17 cellular contexts compared by ENCODE assay signal in genomic region chr16:54576776-54577175, GRCh38.
A peak's percentile ranks its signal among the peaks of the same experiment; 100 is the strongest.
DNase-seq lines count a peak whose midpoint lies in the region; ATAC-seq and TF ChIP-seq lines count a peak whose summit lies in the region.
"Had no signal": no experiment of that assay in that cellular context is flagged by ENCODE, and none has a peak within 500 bp of the region (broad histone marks: within the 10 kb centered on the region; RNA-seq: fewer than 3 reads in every experiment).

No MANE protein-coding gene starts in this region.

- H3K4me1 ChIP-seq in cardiac muscle cell (ENCODE audit: low read depth): peaks cover 18% of the 10 kb centered on the region
- peaks cover 4% of the 10 kb centered on the region for H3K4me1 ChIP-seq in endodermal cell (ENCODE audit: control insufficient read depth, insufficient read depth, low read length)
- H3K4me1 ChIP-seq in naive thymus-derived CD4-positive, alpha-beta T cell (ENCODE audit: control insufficient read depth in 2 of 2, insufficient read depth in 2 of 2, low read length in 2 of 2): no peaks in the 10 kb centered on the region

- H3K9ac ChIP-seq in endodermal cell (ENCODE audit: extremely low read depth, low read length, poor library complexity, severe bottlenecking): no peak overlapping the region
- H3K9ac ChIP-seq: BLaER1, GM23248 had no signal

- H3K4me3 ChIP-seq in cardiac muscle cell: no peak overlapping the region
- no peak overlapping the region for H3K4me3 ChIP-seq in endodermal cell (ENCODE audit: low read length)
- H3K4me3 ChIP-seq in naive thymus-derived CD4-positive, alpha-beta T cell (ENCODE audit: low read length): no peak overlapping the region
- H3K4me3 ChIP-seq: BLaER1, GM23248 had no signal

- H3K4me3 Mint-ChIP-seq in endodermal cell: no peak overlapping the region
- peak overlapping the region; percentile 79 for H3K4me3 Mint-ChIP-seq in neural crest cell
- H3K4me3 Mint-ChIP-seq in naive thymus-derived CD4-positive, alpha-beta T cell: no peak overlapping the region
- H3K4me3 Mint-ChIP-seq: CD8-positive, alpha-beta memory T cell had no signal

- CTCF ChIA-PET in naive thymus-derived CD4-positive, alpha-beta T cell (lab: Charles Lee): no interaction called here

- intact Hi-C loops in Right ventricle myocardium inferior (cut with DNase I): no loop called here
- intact Hi-C loops in naive thymus-derived CD4-positive, alpha-beta T cell (cut with micrococcal nuclease): no loop called here

- TF ChIP-seq CTCF in cardiac muscle cell (IDR thresholded peaks at IDR 0.05; ENCODE audit: low read depth, low read length): no peak
- no peak for TF ChIP-seq CTCF in endodermal cell (conservative IDR thresholded peaks at IDR 0.05)
- TF ChIP-seq CTCF in neural crest cell (conservative IDR thresholded peaks at IDR 0.05): no peak

- ATAC-seq in Right ventricle myocardium inferior (no peak), GM18873 (IDR thresholded peaks at IDR 0.05; ENCODE audit: low FRiP score, unreplicated experiment) (no peak)
- no peak for ATAC-seq in naive thymus-derived CD4-positive, alpha-beta T cell

- peak overlapping the region; percentile 3 for H3K27ac ChIP-seq in cardiac muscle cell
- peak overlapping the region; percentile 85 for H3K27ac ChIP-seq in endodermal cell (ENCODE audit: low read depth, low read length)
- H3K27ac ChIP-seq in naive thymus-derived CD4-positive, alpha-beta T cell (ENCODE audit: low read depth, low read length): no peak overlapping the region
- H3K27ac ChIP-seq: BLaER1, GM23248 had no signal

- no peaks in the 10 kb centered on the region for H3K27me3 ChIP-seq in cardiac muscle cell
- no peaks in the 10 kb centered on the region for H3K27me3 ChIP-seq in endodermal cell (ENCODE audit: control insufficient read depth, insufficient read depth, low read length, poor library complexity, severe bottlenecking)
- H3K27me3 ChIP-seq in naive thymus-derived CD4-positive, alpha-beta T cell (ENCODE audit: control insufficient read depth in 2 of 2, insufficient read depth in 2 of 2, low read length in 2 of 2): no peaks in the 10 kb centered on the region
- H3K27me3 ChIP-seq: BLaER1 had no signal

- DNase-seq in cardiac muscle cell (ENCODE audit: low read depth in 1 of 2, low spot score in 1 of 2): no peak
- no peak for DNase-seq in Right ventricle myocardium inferior (ENCODE audit: missing footprints)
- no peak for DNase-seq in endodermal cell
- no peak for DNase-seq in neural crest cell (ENCODE audit: low read depth, low spot score)
- DNase-seq in naive thymus-derived CD4-positive, alpha-beta T cell: no peak
- DNase-seq in activated CD4-positive, alpha-beta T cell treated with anti-CD3 and anti-CD28 coated beads for 1 hour: no peak
- no peak for DNase-seq in hippocampal formation (lab: John Stamatoyannopoulos, UW)
- DNase-seq: 8988T; AML-193; Caco-2; CD8-positive, alpha-beta memory T cell; DMS53; GF-D8; GM23248; H7 had no signal

- H3K36me3 Mint-ChIP-seq in endodermal cell (ENCODE audit: low read depth) (no peaks in the 10 kb centered on the region), neural crest cell (ENCODE audit: low read depth) (no peaks in the 10 kb centered on the region)
- peaks cover 0 to 4% (median 0%) of the 10 kb centered on the region in 5 donors for H3K36me3 Mint-ChIP-seq in naive thymus-derived CD4-positive, alpha-beta T cell
- H3K36me3 Mint-ChIP-seq: CD8-positive, alpha-beta memory T cell had no signal

- H3K27me3 Mint-ChIP-seq in endodermal cell (ENCODE audit: insufficient read depth) (peaks cover 18% of the 10 kb centered on the region), neural crest cell (ENCODE audit: low read depth) (peaks cover 29% of the 10 kb centered on the region)
- H3K27me3 Mint-ChIP-seq in naive thymus-derived CD4-positive, alpha-beta T cell: peaks cover 14 to 41% (median 39%) of the 10 kb centered on the region in 5 donors

- no peaks in the 10 kb centered on the region for H3K9me3 ChIP-seq in cardiac muscle cell (ENCODE audit: low read depth)
- H3K9me3 ChIP-seq in endodermal cell (ENCODE audit: control insufficient read depth, low read length): no peaks in the 10 kb centered on the region
- no peaks in the 10 kb centered on the region for H3K9me3 ChIP-seq in naive thymus-derived CD4-positive, alpha-beta T cell (ENCODE audit: control insufficient read depth in 2 of 3, low read length in 3 of 3)
- H3K9me3 ChIP-seq: BLaER1, Caco-2 had no signal

- no peak overlapping the region for H3K27ac Mint-ChIP-seq in endodermal cell
- H3K27ac Mint-ChIP-seq in neural crest cell (ENCODE audit: unreplicated experiment): no peak overlapping the region
- H3K27ac Mint-ChIP-seq in naive thymus-derived CD4-positive, alpha-beta T cell: no peak overlapping the region
- H3K27ac Mint-ChIP-seq: CD8-positive, alpha-beta memory T cell had no signal

- WGBS in endodermal cell (ENCODE audit: insufficient coverage in 1 of 2, insufficient read length in 1 of 2), 2 experiments: 51% methylated on average over 4 of the region's 4 CpGs; no CpG with 5 or more reads in 1 of the 2 experiments

- H3K36me3 ChIP-seq in cardiac muscle cell: no peaks in the 10 kb centered on the region
- no peaks in the 10 kb centered on the region for H3K36me3 ChIP-seq in endodermal cell (ENCODE audit: control insufficient read depth, insufficient read depth, low read length)
- H3K36me3 ChIP-seq in naive thymus-derived CD4-positive, alpha-beta T cell (ENCODE audit: control insufficient read depth in 2 of 3, insufficient read depth in 3 of 3, low read length in 3 of 3): no peaks in the 10 kb centered on the region
- H3K36me3 ChIP-seq: BLaER1 had no signal

- no peaks in the 10 kb centered on the region for H3K9me3 Mint-ChIP-seq in endodermal cell
- H3K9me3 Mint-ChIP-seq in neural crest cell: no peaks in the 10 kb centered on the region
- peaks cover 0 to 15% (median 1%) of the 10 kb centered on the region in 11 donors for H3K9me3 Mint-ChIP-seq in naive thymus-derived CD4-positive, alpha-beta T cell

- H3K4me1 Mint-ChIP-seq in endodermal cell (peaks cover 23% of the 10 kb centered on the region), neural crest cell (peaks cover 38% of the 10 kb centered on the region)
- H3K4me1 Mint-ChIP-seq in naive thymus-derived CD4-positive, alpha-beta T cell: peaks cover 0 to 1% (median 0%) of the 10 kb centered on the region in 7 donors
- H3K4me1 Mint-ChIP-seq: CD8-positive, alpha-beta memory T cell had no signal

- POLR2A ChIA-PET in naive thymus-derived CD4-positive, alpha-beta T cell (lab: Charles Lee): no interaction called here
